ENCODE assay signal across 9 cellular contexts in genomic region chr9:89021154-89021803, GRCh38. TPM values are rescaled to one million over a fixed set of nuclear protein-coding genes. Genes with fewer than 3 reads are reported as not detected.
DNase-seq lines count a peak whose midpoint lies in the region; ATAC-seq and TF ChIP-seq lines count a peak whose summit lies in the region.
"Had no signal": no experiment of that assay in that cellular context is flagged by ENCODE, and none has a peak within 500 bp of the region (broad histone marks: within the 10 kb centered on the region; RNA-seq: fewer than 3 reads in every experiment).

No MANE protein-coding gene starts in this region.

- no peak overlapping the region for H3K4me3 ChIP-seq in gastroesophageal sphincter
- no peak overlapping the region for H3K4me3 ChIP-seq in sigmoid colon
- H3K4me3 ChIP-seq: SK-N-MC had no signal

- WGBS in gastroesophageal sphincter (ENCODE audit: low coverage in 1 of 2), 2 donors: 77 to 93% methylated on average over 2 to 4 of the region's 8 CpGs
- WGBS in sigmoid colon, 2 donors: 81 to 83% methylated on average over 8 of the region's 8 CpGs

- H3K9me3 ChIP-seq in gastroesophageal sphincter (no peaks in the 10 kb centered on the region), sigmoid colon (no peaks in the 10 kb centered on the region)

- intact Hi-C loops in sigmoid colon (cut with DNase I): no loop called here

- TF ChIP-seq CTCF in gastroesophageal sphincter (IDR thresholded peaks at IDR 0.05) (no peak), sigmoid colon (IDR thresholded peaks at IDR 0.05) (no peak)

- ATAC-seq in gastroesophageal sphincter (peak; percentile 68), GM19328 (IDR thresholded peaks at IDR 0.05; ENCODE audit: unreplicated experiment) (no peak), HG02840 (IDR thresholded peaks at IDR 0.05; ENCODE audit: low FRiP score, unreplicated experiment) (no peak)

- H3K27me3 ChIP-seq in gastroesophageal sphincter (no peaks in the 10 kb centered on the region), sigmoid colon (no peaks in the 10 kb centered on the region)

- TF ChIP-seq EP300 in gastroesophageal sphincter (IDR thresholded peaks at IDR 0.05): no peak
- TF ChIP-seq EP300 in sigmoid colon (IDR thresholded peaks at IDR 0.05): no peak

- TF ChIP-seq POLR2A in gastroesophageal sphincter (IDR thresholded peaks at IDR 0.05) (no peak), sigmoid colon (IDR thresholded peaks at IDR 0.05) (no peak)

- DNase-seq in GM03348 (ENCODE audit: low spot score) (peak; percentile 88), T1000 (lab: John Stamatoyannopoulos, UW) (peak; percentile 60), sigmoid colon (no peak), HUDEP-2 (lab: John Stamatoyannopoulos, UW; ENCODE audit: unreplicated experiment in 76 of 76) (no peak), NCI-H1694 (lab: John Stamatoyannopoulos, UW) (no peak)

- H3K36me3 ChIP-seq in gastroesophageal sphincter (no peaks in the 10 kb centered on the region), sigmoid colon (no peaks in the 10 kb centered on the region)

- H3K4me1 ChIP-seq in gastroesophageal sphincter (peaks cover 0 to 28% (median 14%) of the 10 kb centered on the region in 3 donors), sigmoid colon (peaks cover 0 to 29% (median 28%) of the 10 kb centered on the region in 4 donors)

- H3K27ac ChIP-seq in gastroesophageal sphincter: peak overlapping the region in 3 of 4 donors; percentile 51 to 66 (median 62)
- H3K27ac ChIP-seq in sigmoid colon: peak overlapping the region; percentile 49 to 62 (median 58)
- H3K27ac ChIP-seq: SK-N-MC had no signal

RNA-seq across cellular contexts. Expression of gene S1PR3, which starts 30.0 kb away (rescaled TPM):
- total RNA-seq in gastroesophageal sphincter: 100 to 1,000 TPM in 3 of 4 donors, 10 to 100 TPM in 1; 77.9 to 351 (median 167) TPM
- total RNA-seq in sigmoid colon: 10 to 100 TPM; 10.4 to 33.0 (median 16.8) TPM
- 1 to 10 TPM in 2 of 3 donors, under 1 TPM in 1; 0.23 to 7.8 (median 2.4) TPM for polyA plus RNA-seq in sigmoid colon

Comparison
In these comparisons a context has a peak if more than half of its experiments do, and no peak if none do; other contexts are left out.
1. DNase-seq: peak in GM03348 (single experiment) and T1000 (single experiment); none in sigmoid colon (single experiment), HUDEP-2 (0 of 76) and NCI-H1694 (single experiment).